8 cellular contexts compared by ENCODE assay signal in the genomic region with DNA sequence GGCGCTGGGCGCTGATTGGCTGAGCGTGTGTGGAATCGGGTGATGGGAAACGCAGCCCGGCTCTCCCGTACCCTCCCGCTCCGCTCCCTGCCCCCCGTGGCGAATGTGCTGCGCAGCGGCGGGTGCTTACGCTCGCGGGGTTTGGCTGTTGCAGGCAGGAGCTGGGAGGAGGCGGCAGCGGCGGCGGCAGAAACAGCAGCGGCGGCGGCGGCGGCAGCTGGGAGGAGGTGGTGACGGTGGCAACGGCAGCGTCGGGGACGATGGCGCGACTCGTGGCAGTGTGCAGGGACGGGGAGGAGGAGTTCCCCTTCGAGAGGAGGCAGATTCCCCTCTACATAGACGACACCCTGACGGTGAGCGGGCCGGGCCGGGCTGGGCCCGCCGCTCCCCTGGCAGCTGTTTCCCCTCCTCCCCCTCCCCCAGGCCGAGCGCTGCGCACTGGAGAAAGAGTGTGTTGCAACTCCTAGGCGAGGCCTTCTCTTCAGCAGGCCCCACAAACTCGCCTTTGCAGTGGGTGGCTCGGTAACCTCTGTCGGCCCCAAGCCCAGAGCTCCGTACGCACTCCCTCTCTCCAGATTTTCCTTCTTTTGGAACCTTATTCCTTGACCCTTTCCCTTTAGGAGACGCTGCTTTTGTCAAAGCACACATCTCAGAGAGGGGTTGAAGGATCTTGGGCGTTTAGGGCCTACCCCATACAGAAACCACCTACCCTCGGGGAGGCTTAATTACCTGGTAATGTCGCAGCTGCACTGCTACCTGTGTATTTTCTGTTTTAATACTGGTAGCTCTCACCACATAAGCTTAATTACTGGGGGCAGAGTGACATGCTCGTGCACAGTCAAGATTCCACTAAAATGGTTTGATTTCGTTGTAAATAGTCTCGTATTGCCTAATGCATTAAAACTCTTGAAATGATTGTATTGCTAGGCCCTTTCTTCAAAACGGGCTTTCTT. TPM values are rescaled to one million over a fixed set of nuclear protein-coding genes. Genes with fewer than 3 reads are reported as not detected.
DNase-seq lines count a peak whose midpoint lies in the region; ATAC-seq and TF ChIP-seq lines count a peak whose summit lies in the region.

No MANE protein-coding gene starts in this region.

- H3K27me3 ChIP-seq in parathyroid adenoma (ENCODE audit: control insufficient read depth, insufficient read depth, low read length) (no peaks in the 10 kb centered on the region), tibial artery (no peaks in the 10 kb centered on the region)

- H3K27ac ChIP-seq in parathyroid adenoma (peak overlapping the region; percentile 100), tibial artery (peak overlapping the region; percentile 98 to 99)

- H3K36me3 ChIP-seq in parathyroid adenoma (ENCODE audit: control insufficient read depth, insufficient read depth, low read length): no peaks in the 10 kb centered on the region
- peaks cover 0 to 4% (median 0%) of the 10 kb centered on the region in 3 donors for H3K36me3 ChIP-seq in tibial artery

- H3K9me3 ChIP-seq in parathyroid adenoma (ENCODE audit: control insufficient read depth, low read length): no peaks in the 10 kb centered on the region
- H3K9me3 ChIP-seq in tibial artery: no peaks in the 10 kb centered on the region

- peaks cover 50% of the 10 kb centered on the region for H3K79me2 ChIP-seq in parathyroid adenoma

- DNase-seq in GM12864 (ENCODE audit: low read depth) (peak; percentile 92), NCI-H1105 (lab: John Stamatoyannopoulos, UW) (peak; percentile 92), SKM-1 (lab: John Stamatoyannopoulos, UW; ENCODE audit: unreplicated experiment) (peak; percentile 90), Right ventricle myocardium superior (peak; percentile 98), tibial artery (peak; percentile 97 to 99)
- peak; percentile 92 for DNase-seq in activated naive CD8-positive, alpha-beta T cell treated with anti-CD3 and anti-CD28 coated beads, Interleukin-2, amount 50 U/mL, for 16 hours (ENCODE audit: low read depth, low spot score)

- H3K4me1 ChIP-seq in parathyroid adenoma (peaks cover 21% of the 10 kb centered on the region), tibial artery (peaks cover 0 to 57% (median 36%) of the 10 kb centered on the region in 4 donors)

- TF ChIP-seq CTCF in GM12864 (IDR thresholded peaks at IDR 0.05; ENCODE audit: low read depth, low read length, missing control alignments) (peak; percentile 19), parathyroid adenoma (IDR thresholded peaks at IDR 0.05) (no peak), tibial artery (IDR thresholded peaks at IDR 0.05) (peak in 1 of 2 experiments; percentile 16)

- ATAC-seq in HG02623 (IDR thresholded peaks at IDR 0.05; ENCODE audit: unreplicated experiment) (peak; percentile 53), Right ventricle myocardium superior (ENCODE audit: poor library complexity) (peak; percentile 93)

- H3K4me2 ChIP-seq in parathyroid adenoma (ENCODE audit: low read length): peak overlapping the region; percentile 91

- peak overlapping the region; percentile 73 for H3K9ac ChIP-seq in parathyroid adenoma

- H3K4me3 ChIP-seq in GM12864 (ENCODE audit: low read depth, low read length): peak overlapping the region; percentile 90
- peak overlapping the region; percentile 83 for H3K4me3 ChIP-seq in parathyroid adenoma (ENCODE audit: low read depth, low read length)
- H3K4me3 ChIP-seq in tibial artery: peak overlapping the region; percentile 82 to 97

- intact Hi-C loops in Right ventricle myocardium superior (cut with DNase I): loop anchor here (10.0 kb wide), 1 partner anchor 61 kb away; the partner anchor contains the start of gene ZNHIT3
- intact Hi-C loops in tibial artery (cut with DNase I; ENCODE audit: low total_unique reads): loop anchor here (5.0 kb wide), 1 partner anchor 47 kb away; the partner anchor contains the start of gene DHRS11

- peak overlapping the region; percentile 61 for H2AFZ ChIP-seq in parathyroid adenoma

RNA-seq across cellular contexts. Expression of gene GGNBP2, which starts 1.0 kb away (rescaled TPM):
- total RNA-seq in Right ventricle myocardium superior: 36.6 TPM

RNA-seq across cellular contexts. Expression of gene PIGW, which starts 11.0 kb away (rescaled TPM):
- 3.6 TPM for total RNA-seq in Right ventricle myocardium superior

RNA-seq across cellular contexts. Expression of gene MYO19, which starts 11.1 kb away (rescaled TPM):
- 12.7 TPM for total RNA-seq in Right ventricle myocardium superior

RNA-seq across cellular contexts. Expression of gene DHRS11, which starts 45.9 kb away (rescaled TPM):
- total RNA-seq in Right ventricle myocardium superior: 13.9 TPM

RNA-seq across cellular contexts. Expression of gene MRM1, which starts 55.6 kb away (rescaled TPM):
- total RNA-seq in Right ventricle myocardium superior: 8.3 TPM

Comparison
In these comparisons a context has a peak if more than half of its experiments do, and no peak if none do; other contexts are left out.
1. Peak in every context shown above with its lines: DNase-seq, ATAC-seq, H3K4me3 ChIP-seq and H3K27ac ChIP-seq.